1 cellular context compared by ENCODE assay signal in the genomic region with DNA sequence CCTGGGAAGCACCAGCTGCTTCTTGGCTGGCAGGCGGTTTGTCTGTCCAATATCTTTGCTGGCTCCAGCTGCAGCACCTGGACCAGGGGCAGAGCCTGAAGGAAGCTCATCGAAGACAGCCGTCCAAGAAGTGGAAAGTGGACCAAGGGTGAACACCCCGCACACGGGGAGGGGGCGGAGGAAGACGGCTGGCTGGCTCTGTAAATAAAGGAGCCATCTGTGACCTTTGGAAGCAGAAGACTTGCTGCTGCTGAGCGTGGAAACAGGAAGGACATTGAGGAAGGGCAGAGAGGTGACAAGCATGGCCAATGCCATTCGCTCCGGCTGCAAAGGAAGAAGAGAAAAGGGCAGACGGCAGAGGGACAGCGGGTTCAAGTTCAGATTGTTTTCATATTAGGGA.
TF ChIP-seq lines count a peak whose summit lies in the region.

No MANE protein-coding gene starts in this region.

TF ChIP-seq in HepG2, 621 proteins besides CTCF, POLR2A, EP300 and RAD21 (continued from another document):
- TF ChIP-seq, protein P1, sequence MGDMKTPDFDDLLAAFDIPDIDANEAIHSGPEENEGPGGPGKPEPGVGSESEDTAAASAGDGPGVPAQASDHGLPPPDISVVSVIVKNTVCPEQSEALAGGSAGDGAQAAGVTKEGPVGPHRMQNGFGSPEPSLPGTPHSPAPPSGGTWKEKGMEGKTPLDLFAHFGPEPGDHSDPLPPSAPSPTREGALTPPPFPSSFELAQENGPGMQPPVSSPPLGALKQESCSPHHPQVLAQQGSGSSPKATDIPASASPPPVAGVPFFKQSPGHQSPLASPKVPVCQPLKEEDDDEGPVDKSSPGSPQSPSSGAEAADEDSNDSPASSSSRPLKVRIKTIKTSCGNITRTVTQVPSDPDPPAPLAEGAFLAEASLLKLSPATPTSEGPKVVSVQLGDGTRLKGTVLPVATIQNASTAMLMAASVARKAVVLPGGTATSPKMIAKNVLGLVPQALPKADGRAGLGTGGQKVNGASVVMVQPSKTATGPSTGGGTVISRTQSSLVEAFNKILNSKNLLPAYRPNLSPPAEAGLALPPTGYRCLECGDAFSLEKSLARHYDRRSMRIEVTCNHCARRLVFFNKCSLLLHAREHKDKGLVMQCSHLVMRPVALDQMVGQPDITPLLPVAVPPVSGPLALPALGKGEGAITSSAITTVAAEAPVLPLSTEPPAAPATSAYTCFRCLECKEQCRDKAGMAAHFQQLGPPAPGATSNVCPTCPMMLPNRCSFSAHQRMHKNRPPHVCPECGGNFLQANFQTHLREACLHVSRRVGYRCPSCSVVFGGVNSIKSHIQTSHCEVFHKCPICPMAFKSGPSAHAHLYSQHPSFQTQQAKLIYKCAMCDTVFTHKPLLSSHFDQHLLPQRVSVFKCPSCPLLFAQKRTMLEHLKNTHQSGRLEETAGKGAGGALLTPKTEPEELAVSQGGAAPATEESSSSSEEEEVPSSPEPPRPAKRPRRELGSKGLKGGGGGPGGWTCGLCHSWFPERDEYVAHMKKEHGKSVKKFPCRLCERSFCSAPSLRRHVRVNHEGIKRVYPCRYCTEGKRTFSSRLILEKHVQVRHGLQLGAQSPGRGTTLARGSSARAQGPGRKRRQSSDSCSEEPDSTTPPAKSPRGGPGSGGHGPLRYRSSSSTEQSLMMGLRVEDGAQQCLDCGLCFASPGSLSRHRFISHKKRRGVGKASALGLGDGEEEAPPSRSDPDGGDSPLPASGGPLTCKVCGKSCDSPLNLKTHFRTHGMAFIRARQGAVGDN (CRISPR knock-in tag; IDR thresholded peaks at IDR 0.05): 0 out of 2 replicates have a peak, but pooled peaks have one; percentile 38
